Comparison of ENCODE assay signal across 8 cellular contexts in the genomic region with DNA sequence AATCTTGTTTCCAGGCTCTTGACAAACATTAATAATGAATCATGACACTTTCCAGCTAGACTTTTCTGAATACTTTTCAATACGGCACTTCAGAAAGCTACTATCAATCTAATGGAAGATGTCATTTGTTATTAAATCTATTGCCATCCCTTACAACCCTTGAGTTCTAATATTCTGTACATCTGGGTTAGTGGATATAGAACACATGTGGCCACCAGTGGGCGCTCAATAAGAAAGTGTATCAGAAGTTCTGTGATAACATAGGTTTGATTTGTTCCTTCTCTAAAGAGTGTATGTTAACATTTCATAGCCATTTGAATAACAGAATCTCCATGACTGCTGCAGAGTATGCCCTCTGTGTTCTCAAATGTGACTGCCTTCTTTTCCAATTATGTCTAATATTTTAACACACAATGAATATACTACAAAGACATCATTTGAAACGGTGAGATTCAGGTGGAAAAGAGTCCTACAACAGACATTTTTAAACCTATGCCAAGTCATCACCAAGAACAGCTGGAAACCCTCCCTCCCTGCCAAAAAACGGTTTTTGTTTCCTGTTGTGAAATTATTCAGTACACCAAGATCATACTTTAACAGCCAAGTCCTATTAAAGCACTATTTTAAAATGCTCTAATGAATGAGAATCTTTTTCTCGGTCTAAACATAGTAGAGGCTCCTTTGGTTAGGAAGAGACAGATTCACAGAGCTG. TPM values are rescaled to one million over a fixed set of nuclear protein-coding genes. Genes with fewer than 3 reads are reported as not detected.
A peak's percentile ranks its signal among the peaks of the same experiment; 100 is the strongest.
DNase-seq lines count a peak whose midpoint lies in the region; ATAC-seq, FAIRE-seq and TF ChIP-seq lines count a peak whose summit lies in the region.

No MANE protein-coding gene starts in this region.

- H3K27ac Mint-ChIP-seq in CD8-positive, alpha-beta T cell: no peak overlapping the region
- no peak overlapping the region for H3K27ac Mint-ChIP-seq in HFFc6
- H3K27ac Mint-ChIP-seq in endodermal cell: no peak overlapping the region
- H3K27ac Mint-ChIP-seq in nephron progenitor cell: no peak overlapping the region

- intact Hi-C loops in CD8-positive, alpha-beta T cell (cut with DNase I, micrococcal nuclease): loop anchor here (5.0 to 10.0 kb wide), 2 partner anchors 139 to 1481 kb away; no protein-coding TSS in a partner anchor

- no peaks in the 10 kb centered on the region for H3K36me3 ChIP-seq in CD8-positive, alpha-beta T cell (ENCODE audit: insufficient read depth, low read length)
- H3K36me3 ChIP-seq in endodermal cell (ENCODE audit: control insufficient read depth, insufficient read depth, low read length): no peaks in the 10 kb centered on the region

- no peak overlapping the region for H3K4me3 ChIP-seq in CD8-positive, alpha-beta T cell (ENCODE audit: low read depth, low read length)
- no peak overlapping the region for H3K4me3 ChIP-seq in endodermal cell (ENCODE audit: low read length)

- H3K36me3 Mint-ChIP-seq in CD8-positive, alpha-beta T cell: no peaks in the 10 kb centered on the region
- no peaks in the 10 kb centered on the region for H3K36me3 Mint-ChIP-seq in HFFc6 (ENCODE audit: low read depth)
- no peaks in the 10 kb centered on the region for H3K36me3 Mint-ChIP-seq in endodermal cell (ENCODE audit: low read depth)
- H3K36me3 Mint-ChIP-seq in nephron progenitor cell (ENCODE audit: low read depth): peaks cover 10% of the 10 kb centered on the region

- no peaks in the 10 kb centered on the region for H3K4me1 ChIP-seq in CD8-positive, alpha-beta T cell (ENCODE audit: insufficient read depth, low read length)
- no peaks in the 10 kb centered on the region for H3K4me1 ChIP-seq in endodermal cell (ENCODE audit: control insufficient read depth, insufficient read depth, low read length)

- H3K27ac ChIP-seq in CD8-positive, alpha-beta T cell (ENCODE audit: low read depth, low read length): no peak overlapping the region
- no peak overlapping the region for H3K27ac ChIP-seq in endodermal cell (ENCODE audit: low read depth, low read length)

- POLR2A ChIA-PET in CD8-positive, alpha-beta T cell (lab: Charles Lee): no interaction called here

- peak in 5 of 7 experiments; percentile 8 to 44 (median 29) for DNase-seq in CD8-positive, alpha-beta T cell
- DNase-seq in HFFc6 (peak; percentile 16), endodermal cell (peak; percentile 58), nephron progenitor cell (peak; percentile 43), occipital lobe (lab: John Stamatoyannopoulos, UW) (no peak), NCI-H2107 (lab: John Stamatoyannopoulos, UW) (no peak)

- WGBS in endodermal cell (ENCODE audit: insufficient coverage in 1 of 2, insufficient read length in 1 of 2), 2 experiments: 56 to 67% methylated on average over 2 to 5 of the region's 5 CpGs

- no peaks in the 10 kb centered on the region for H3K4me1 Mint-ChIP-seq in CD8-positive, alpha-beta T cell (ENCODE audit: low read depth)
- no peaks in the 10 kb centered on the region for H3K4me1 Mint-ChIP-seq in HFFc6 (ENCODE audit: low read depth)
- H3K4me1 Mint-ChIP-seq in endodermal cell: no peaks in the 10 kb centered on the region
- peaks cover 65% of the 10 kb centered on the region for H3K4me1 Mint-ChIP-seq in nephron progenitor cell

- H3K27me3 ChIP-seq in CD8-positive, alpha-beta T cell (ENCODE audit: insufficient read depth, low read length): no peaks in the 10 kb centered on the region
- peaks cover 37% of the 10 kb centered on the region for H3K27me3 ChIP-seq in endodermal cell (ENCODE audit: control insufficient read depth, insufficient read depth, low read length, poor library complexity, severe bottlenecking)

- H3K9me3 Mint-ChIP-seq in CD8-positive, alpha-beta T cell: no peaks in the 10 kb centered on the region
- H3K9me3 Mint-ChIP-seq in HFFc6 (no peaks in the 10 kb centered on the region), endodermal cell (peaks cover 8% of the 10 kb centered on the region), nephron progenitor cell (peaks cover 5% of the 10 kb centered on the region)

- CTCF ChIA-PET in CD8-positive, alpha-beta T cell (lab: Charles Lee): interaction anchor here (0.7 to 1.2 kb wide), 3 partner anchors 9 to 1490 kb away, joined by 3 to 4 read pairs (median 3); no protein-coding TSS in a partner anchor

- no peak for ATAC-seq in CD8-positive, alpha-beta T cell
- ATAC-seq in GM21717 (IDR thresholded peaks at IDR 0.05; ENCODE audit: unreplicated experiment): no peak

- H3K4me3 Mint-ChIP-seq in CD8-positive, alpha-beta T cell: no peak overlapping the region
- no peak overlapping the region for H3K4me3 Mint-ChIP-seq in HFFc6
- no peak overlapping the region for H3K4me3 Mint-ChIP-seq in endodermal cell
- H3K4me3 Mint-ChIP-seq in nephron progenitor cell: no peak overlapping the region

- peak; percentile 64 for TF ChIP-seq CTCF in CD8-positive, alpha-beta T cell (IDR thresholded peaks at IDR 0.05)
- TF ChIP-seq CTCF in HFFc6 (IDR thresholded peaks at IDR 0.05) (peak; percentile 87), endodermal cell (conservative IDR thresholded peaks at IDR 0.05) (peak; percentile 77), nephron progenitor cell (IDR thresholded peaks at IDR 0.05) (peak; percentile 71)

- H3K9me3 ChIP-seq in CD8-positive, alpha-beta T cell (ENCODE audit: low read length): no peaks in the 10 kb centered on the region
- H3K9me3 ChIP-seq in endodermal cell (ENCODE audit: control insufficient read depth, low read length): no peaks in the 10 kb centered on the region

- H3K27me3 Mint-ChIP-seq in CD8-positive, alpha-beta T cell (ENCODE audit: low read depth): peaks cover 34% of the 10 kb centered on the region
- H3K27me3 Mint-ChIP-seq in HFFc6 (ENCODE audit: insufficient read depth): peaks cover 12% of the 10 kb centered on the region
- H3K27me3 Mint-ChIP-seq in endodermal cell (ENCODE audit: insufficient read depth): peaks cover 72% of the 10 kb centered on the region
- H3K27me3 Mint-ChIP-seq in nephron progenitor cell (ENCODE audit: low read depth, poor library complexity): no peaks in the 10 kb centered on the region

- peak; percentile 40 for FAIRE-seq in TTC549 (lab: Jason Lieb, UNC)

- H3K9ac ChIP-seq in endodermal cell (ENCODE audit: extremely low read depth, low read length, poor library complexity, severe bottlenecking): no peak overlapping the region

RNA-seq across cellular contexts. Expression of gene ALDH1A2, which starts 22.2 kb away (rescaled TPM):
- not detected for total RNA-seq in CD8-positive, alpha-beta T cell
- not detected for total RNA-seq in HFFc6 (2021; fragmentation: NEBNext Ultra II Directional; extraction: Animal tissue kit (Norgen Biotek cat#: 25700))
- total RNA-seq in endodermal cell (not detected), occipital lobe (6.1 TPM)
- polyA plus RNA-seq in endodermal cell (2013, experiment 1 of 2): 2.0 TPM
- 1.4 TPM for polyA plus RNA-seq in endodermal cell (2013, experiment 2 of 2)

Comparison
In these comparisons a context has a peak if more than half of its experiments do, and no peak if none do; other contexts are left out.
1. DNase-seq: peak in CD8-positive, alpha-beta T cell (5 of 7), HFFc6 (single experiment), endodermal cell (single experiment) and nephron progenitor cell (single experiment); none in occipital lobe (single experiment) and NCI-H2107 (single experiment).
2. Peak in every context shown above with its lines, with median percentiles within 50 percentile points of each other: CTCF ChIP-seq.